17 cellular contexts compared by ENCODE assay signal in the genomic region with DNA sequence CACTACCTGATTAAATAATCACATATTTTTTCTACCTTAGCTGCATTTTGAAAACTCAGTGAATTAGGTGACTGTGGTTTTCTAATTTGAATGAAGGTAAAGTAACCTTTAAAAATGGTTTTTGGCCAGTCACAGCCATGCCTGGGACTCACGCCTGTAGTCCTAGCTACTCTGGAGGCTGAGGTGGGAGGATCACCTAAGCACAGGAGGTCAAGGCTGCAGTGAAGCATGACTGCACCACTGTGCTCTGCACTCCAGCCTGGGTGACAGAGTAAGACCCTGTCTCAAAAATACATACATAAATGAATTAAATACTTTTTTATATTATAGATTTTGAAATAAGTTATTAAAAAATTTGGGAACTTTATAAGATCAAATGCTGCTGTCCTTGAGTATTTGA. TPM values are rescaled to one million over a fixed set of nuclear protein-coding genes. Genes with fewer than 3 reads are reported as not detected.
A peak's percentile ranks its signal among the peaks of the same experiment; 100 is the strongest.
DNase-seq lines count a peak whose midpoint lies in the region; ATAC-seq and TF ChIP-seq lines count a peak whose summit lies in the region.
"Had no signal": no experiment of that assay in that cellular context is flagged by ENCODE, and none has a peak within 500 bp of the region (broad histone marks: within the 10 kb centered on the region; RNA-seq: fewer than 3 reads in every experiment).

No MANE protein-coding gene starts in this region.

- CTCF ChIA-PET in SK-N-SH (lab: Yijun Ruan, JAX), result no interaction called here
- CTCF ChIA-PET in Calu3 (lab: Charles Lee), result no interaction called here

- H3K4me1 ChIP-seq in heart left ventricle, result peaks cover 12 to 70% (median 49%) of the 10 kb centered on the region in 12 donors
- peaks cover 0 to 15% (median 0%) of the 10 kb centered on the region in 4 donors for H3K4me1 ChIP-seq in right lobe of liver
- H3K4me1 ChIP-seq in thyroid gland, result peaks cover 28 to 57% of the 10 kb centered on the region in 2 donors
- peaks cover 6 to 13% of the 10 kb centered on the region in 2 experiments; a peak in 3 of 4 replicates for H3K4me1 ChIP-seq in SK-N-SH (ENCODE audit: control insufficient read depth in 1 of 2, insufficient read depth in 2 of 2, low read depth in 1 of 2, low read length in 1 of 2)

- DNase-seq in heart left ventricle (no peak), left cardiac atrium (no peak), right lobe of liver (no peak), thyroid gland (no peak), SK-N-SH (no peak), Calu3 (no peak)
- no peak for DNase-seq in stimulated activated naive CD4-positive, alpha-beta T cell (lab: John Stamatoyannopoulos, UW)
- DNase-seq: DMS 273 treated with DMSO at 0.1 percent for 48 hours, NCI-H1092, NCI-H774 had no signal

- H3K4me3 Mint-ChIP-seq in Calu3 (ENCODE audit: low read depth, unreplicated experiment), result no peak overlapping the region

- H3K27me3 ChIP-seq in heart left ventricle, result no peaks in the 10 kb centered on the region
- no peaks in the 10 kb centered on the region for H3K27me3 ChIP-seq in SU-DHL-6 (ENCODE audit: low read length)
- no peaks in the 10 kb centered on the region for H3K27me3 ChIP-seq in right lobe of liver
- no peaks in the 10 kb centered on the region for H3K27me3 ChIP-seq in thyroid gland
- H3K27me3 ChIP-seq in SK-N-SH (ENCODE audit: insufficient read depth), result no peaks in the 10 kb centered on the region

- POLR2A ChIA-PET in SK-N-SH (lab: Yijun Ruan, JAX), result no interaction called here

- no peak overlapping the region for H3K4me3 ChIP-seq in heart left ventricle
- H3K4me3 ChIP-seq in SU-DHL-6 (ENCODE audit: insufficient read depth, low read length, poor library complexity, severe bottlenecking), result no peak overlapping the region
- H3K4me3 ChIP-seq in right lobe of liver, result no peak overlapping the region
- H3K4me3 ChIP-seq in thyroid gland (replicated peaks in 1 of 3), result no peak overlapping the region
- H3K4me3 ChIP-seq in SK-N-SH (ENCODE audit: low read depth in 2 of 2, low read length in 1 of 2), result no peak overlapping the region
- H3K4me3 ChIP-seq: coronary artery, smooth muscle cell had no signal

- H3K4me2 ChIP-seq in SU-DHL-6 (ENCODE audit: low read depth, low read length, poor library complexity, severe bottlenecking) (peak overlapping the region; percentile 76), SK-N-SH (no peak overlapping the region)
- H3K4me2 ChIP-seq: smooth muscle cell had no signal

- ATAC-seq in heart left ventricle, result no peak
- no peak for ATAC-seq in left cardiac atrium
- ATAC-seq in right lobe of liver, result no peak
- ATAC-seq: stimulated activated effector memory CD8-positive, alpha-beta T cell treated with anti-CD3 and anti-CD28 coated beads, Interleukin-12 subunit alpha, Interleukin-12 subunit beta, amount 100 ng/mL, for 72 hours had no signal

- TF ChIP-seq RAD21 in SK-N-SH (IDR thresholded peaks at IDR 0.05; ENCODE audit: low read length), result no peak

- TF ChIP-seq CTCF in heart left ventricle (IDR thresholded peaks at IDR 0.05) (no peak), SU-DHL-6 (IDR thresholded peaks at IDR 0.05; ENCODE audit: insufficient read depth, low read length, poor library complexity, severe bottlenecking) (no peak), right lobe of liver (IDR thresholded peaks at IDR 0.05) (no peak), thyroid gland (IDR thresholded peaks at IDR 0.05) (no peak), SK-N-SH (IDR thresholded peaks at IDR 0.05) (no peak), Calu3 (IDR thresholded peaks at IDR 0.05; ENCODE audit: unreplicated experiment) (no peak)

- no peaks in the 10 kb centered on the region for H3K9me3 Mint-ChIP-seq in Calu3 (ENCODE audit: low read depth, unreplicated experiment)
- H3K9me3 Mint-ChIP-seq: stimulated activated effector memory CD8-positive, alpha-beta T cell treated with anti-CD3 and anti-CD28 coated beads, Interleukin-12 subunit alpha, Interleukin-12 subunit beta, amount 100 ng/mL, for 72 hours had no signal

- no peaks in the 10 kb centered on the region for H3K27me3 Mint-ChIP-seq in Calu3 (ENCODE audit: unreplicated experiment)
- H3K27me3 Mint-ChIP-seq: IgD-negative memory B cell had no signal

- H3K9me3 ChIP-seq in heart left ventricle (no peaks in the 10 kb centered on the region), SU-DHL-6 (ENCODE audit: insufficient read depth, low read length) (no peaks in the 10 kb centered on the region), right lobe of liver (no peaks in the 10 kb centered on the region), thyroid gland (no peaks in the 10 kb centered on the region), SK-N-SH (no peaks in the 10 kb centered on the region)

- peaks cover 7% of the 10 kb centered on the region for H3K36me3 Mint-ChIP-seq in Calu3 (ENCODE audit: insufficient read depth, unreplicated experiment)

- H3K79me2 ChIP-seq in SU-DHL-6 (ENCODE audit: insufficient read depth, low read length), result peaks cover 96% of the 10 kb centered on the region
- H3K79me2 ChIP-seq in SK-N-SH (ENCODE audit: insufficient read depth), result peaks cover 98% of the 10 kb centered on the region

- no peak for TF ChIP-seq EP300 in SK-N-SH (IDR thresholded peaks at IDR 0.05; ENCODE audit: borderline replicate concordance in 1 of 2, low read depth in 1 of 2, low read length in 1 of 2)

- H3K9me2 ChIP-seq in SU-DHL-6 (replicated peaks; ENCODE audit: insufficient read depth, low read length) (no peaks in the 10 kb centered on the region), SK-N-SH (no peaks in the 10 kb centered on the region)

- peaks cover 24% of the 10 kb centered on the region for H3F3A ChIP-seq in SU-DHL-6 (ENCODE audit: insufficient read depth)
- peaks cover 14% of the 10 kb centered on the region for H3F3A ChIP-seq in SK-N-SH (replicated peaks; ENCODE audit: insufficient read depth)

- 0 out of 2 replicates have a peak, but pooled peaks cover 3% of the 10 kb centered on the region for H4K20me1 ChIP-seq in SU-DHL-6 (ENCODE audit: low read depth, low read length)
- no peaks in the 10 kb centered on the region for H4K20me1 ChIP-seq in SK-N-SH (ENCODE audit: insufficient read depth)

- H3K36me3 ChIP-seq in heart left ventricle (no peaks in the 10 kb centered on the region), SU-DHL-6 (ENCODE audit: low read length) (0 out of 2 replicates have a peak, but pooled peaks cover 3% of the 10 kb centered on the region), right lobe of liver (no peaks in the 10 kb centered on the region), thyroid gland (no peaks in the 10 kb centered on the region), SK-N-SH (replicated peaks in 1 of 2; ENCODE audit: control insufficient read depth in 1 of 2, insufficient read depth in 2 of 2, low read length in 1 of 2) (peaks cover 0 to 8% of the 10 kb centered on the region in 2 experiments)

- intact Hi-C loops in heart left ventricle (cut with DNase I) (loop anchor here in 3 of 10 donors (5.0 to 10.0 kb wide), 2 partner anchors 35 to 53 kb away; no protein-coding TSS in a partner anchor), left cardiac atrium (cut with DNase I) (no loop called here), right lobe of liver (cut with DNase I) (no loop called here), thyroid gland (cut with DNase I) (no loop called here), Calu3 (cut with micrococcal nuclease; ENCODE audit: unreplicated experiment) (no loop called here)

- H3K9ac ChIP-seq in SU-DHL-6 (ENCODE audit: low read length) (no peak overlapping the region), SK-N-SH (no peak overlapping the region)
- H3K9ac ChIP-seq: parathyroid adenoma had no signal

- peaks cover 20% of the 10 kb centered on the region for H3K4me1 Mint-ChIP-seq in Calu3 (ENCODE audit: low read depth, unreplicated experiment)

- TF ChIP-seq POLR2A in heart left ventricle (IDR thresholded peaks at IDR 0.05), result no peak
- no peak for TF ChIP-seq POLR2A in right lobe of liver (IDR thresholded peaks at IDR 0.05)
- no peak for TF ChIP-seq POLR2A in thyroid gland (IDR thresholded peaks at IDR 0.05)

- BruUV-seq in Calu3 (replicated peaks; lab: Mats Ljungman, UMichigan), result no TSS peak

- H2AFZ ChIP-seq in SU-DHL-6 (ENCODE audit: low read depth, low read length, severe bottlenecking) (no peak overlapping the region), SK-N-SH (ENCODE audit: low read depth) (no peak overlapping the region)
- H2AFZ ChIP-seq: parathyroid adenoma had no signal

- WGBS in heart left ventricle, 4 donors, result 95 to 100% (median 98%) methylated on average over 1 of the region's 1 CpG
- 94% methylated on average over 1 of the region's 1 CpG for WGBS in right lobe of liver (ENCODE audit: insufficient coverage, low coverage, low lambda C conversion rate, missing lambda C conversion rate)
- WGBS in thyroid gland, 2 donors, result 100% methylated on average over 1 of the region's 1 CpG
- WGBS in SK-N-SH (ENCODE audit: low lambda C conversion rate), result 92% methylated on average over 1 of the region's 1 CpG

- peak overlapping the region in 11 of 12 donors; percentile 59 to 98 (median 70) for H3K27ac ChIP-seq in heart left ventricle
- H3K27ac ChIP-seq in SU-DHL-6 (ENCODE audit: low read depth, low read length), result peak overlapping the region; percentile 71; the same call in 1 of the 2 replicates
- peak overlapping the region in 2 of 3 donors; percentile 21 to 48 for H3K27ac ChIP-seq in right lobe of liver
- H3K27ac ChIP-seq in thyroid gland, result peak overlapping the region; percentile 58 to 82 (median 59)
- no peak overlapping the region for H3K27ac ChIP-seq in SK-N-SH (ENCODE audit: low read depth in 2 of 2, low read length in 1 of 2)
- H3K27ac ChIP-seq: epithelial cell of prostate had no signal

- H3K27ac Mint-ChIP-seq in Calu3 (ENCODE audit: unreplicated experiment), result no peak overlapping the region

TF ChIP-seq in SK-N-SH, 30 proteins besides CTCF, POLR2A, EP300 and RAD21:
- TF ChIP-seq SIN3A (IDR thresholded peaks at IDR 0.05; ENCODE audit: borderline replicate concordance, low read depth, low read length) (no peak), GATA2 (CRISPR knock-in tag; IDR thresholded peaks at IDR 0.05) (no peak), RXRA (IDR thresholded peaks at IDR 0.05; ENCODE audit: borderline replicate concordance, low read depth) (no peak)
TF ChIP-seq in SK-N-SH: peak in this region for 0.

RNA-seq across cellular contexts. Expression of gene CNST, which starts 5.7 kb away (rescaled TPM):
- total RNA-seq in heart left ventricle (10 to 100 TPM; 14.0 to 23.9 (median 19.1) TPM), left cardiac atrium (10 to 100 TPM; 17.0 to 18.3 TPM), right lobe of liver (10 to 100 TPM in 5 of 6 experiments, 1 to 10 TPM in 1; 9.8 to 21.7 (median 14.6) TPM), thyroid gland (10 to 100 TPM; 38.8 to 49.5 (median 41.7) TPM), Calu3 (2022) (21.7 and 22.5 TPM in 2 replicates)
- polyA plus RNA-seq in heart left ventricle (10 to 100 TPM in 1 of 2 donors, 1 to 10 TPM in 1; 3.9 to 11.9 TPM), SK-N-SH (2012; rRNA removed) (21.7 and 29.8 TPM in 2 replicates)
- 26.4 and 27.7 TPM in 2 replicates for polyA plus RNA-seq in SK-N-SH (2012; cell fraction: cytosol; rRNA removed)
- 34.0 and 50.1 TPM in 2 replicates for polyA plus RNA-seq in SK-N-SH (2012; cell fraction: nucleus; rRNA removed)

RNA-seq across cellular contexts. Expression of gene TFB2M, which starts 5.9 kb away (rescaled TPM):
- total RNA-seq in heart left ventricle, result 10 to 100 TPM; 10.5 to 14.5 (median 12.8) TPM
- 10 to 100 TPM in 1 of 2 donors, 1 to 10 TPM in 1; 4.2 to 18.6 TPM for polyA plus RNA-seq in heart left ventricle
- total RNA-seq in left cardiac atrium, result 10 to 100 TPM; 10.7 to 12.9 TPM
- 10 to 100 TPM; 13.1 to 24.8 (median 19.6) TPM for total RNA-seq in right lobe of liver
- 10 to 100 TPM; 12.2 to 21.9 (median 15.9) TPM for total RNA-seq in thyroid gland
- 17.3 and 26.2 TPM in 2 replicates for polyA plus RNA-seq in SK-N-SH (2012; rRNA removed)
- polyA plus RNA-seq in SK-N-SH (2012; cell fraction: cytosol; rRNA removed), result 29.0 and 40.0 TPM in 2 replicates
- polyA plus RNA-seq in SK-N-SH (2012; cell fraction: nucleus; rRNA removed), result 13.5 and 23.2 TPM in 2 replicates
- total RNA-seq in Calu3 (2022), result 21.8 and 23.0 TPM in 2 replicates

Comparison
In these comparisons a context has a peak if more than half of its experiments do, and no peak if none do; other contexts are left out.
1. H3K27ac ChIP-seq: peak in heart left ventricle (11 of 12), SU-DHL-6 (single experiment), right lobe of liver (2 of 3) and thyroid gland (3 of 3); none in SK-N-SH (0 of 2).